ENCODE assay signal across 9 cellular contexts in genomic region chr1:234659538-234659937, GRCh38. TPM values are rescaled to one million over a fixed set of nuclear protein-coding genes. Genes with fewer than 3 reads are reported as not detected.
DNase-seq lines count a peak whose midpoint lies in the region; ATAC-seq, FAIRE-seq and TF ChIP-seq lines count a peak whose summit lies in the region.
"Had no signal": no experiment of that assay in that cellular context is flagged by ENCODE, and none has a peak within 500 bp of the region (broad histone marks: within the 10 kb centered on the region; RNA-seq: fewer than 3 reads in every experiment).

No MANE protein-coding gene starts in this region.

- H3K4me1 ChIP-seq in adipocyte (ENCODE audit: control insufficient read depth, insufficient read depth, low read length) (peaks cover 33% of the 10 kb centered on the region), foreskin keratinocyte (peaks cover 36% of the 10 kb centered on the region)

- H3K9ac ChIP-seq in adipocyte (ENCODE audit: low read length), result no peak overlapping the region

- no peak overlapping the region for H3K4me3 ChIP-seq in adipocyte (ENCODE audit: low read length)

- TF ChIP-seq CTCF in foreskin keratinocyte (conservative IDR thresholded peaks at IDR 0.05), result no peak

- DNase-seq in HPDE6-E6E7 (ENCODE audit: extremely low spot score), result peak; percentile 79
- peak; percentile 65 for DNase-seq in adipocyte (ENCODE audit: low read depth)
- DNase-seq in foreskin keratinocyte, result peak; percentile 55 to 84
- DNase-seq in urothelium cell line (ENCODE audit: low spot score), result peak; percentile 76
- DNase-seq in DMS 273 (lab: John Stamatoyannopoulos, UW; ENCODE audit: unreplicated experiment), result no peak
- DNase-seq: NCI-H748 treated with DMSO at 0.1 percent for 48 hours had no signal

- no peaks in the 10 kb centered on the region for H3K36me3 ChIP-seq in adipocyte (ENCODE audit: control insufficient read depth, insufficient read depth, low read length, severe bottlenecking)

- H3K27me3 ChIP-seq in adipocyte (replicated peaks; ENCODE audit: control insufficient read depth, insufficient read depth, low read length), result no peaks in the 10 kb centered on the region
- H3K27me3 ChIP-seq in foreskin keratinocyte, result no peaks in the 10 kb centered on the region

- no peaks in the 10 kb centered on the region for H3K9me3 ChIP-seq in adipocyte (ENCODE audit: control insufficient read depth, low read length)

- peak; percentile 5 for ATAC-seq in foreskin keratinocyte
- no peak for ATAC-seq in HG03196 (IDR thresholded peaks at IDR 0.05; ENCODE audit: unreplicated experiment)
- ATAC-seq in HG02840 (IDR thresholded peaks at IDR 0.05; ENCODE audit: low FRiP score, unreplicated experiment), result no peak
- ATAC-seq: natural killer cell treated with Interleukin-12 subunit alpha and Interleukin-12 subunit beta and Interleukin-15 and Interleukin-18, amount 100 ng/mL, for 72 hours had no signal

- peak overlapping the region; percentile 99 for H3K27ac ChIP-seq in foreskin keratinocyte

- no peak for FAIRE-seq in urothelium cell line (lab: Jason Lieb, UNC)

RNA-seq across cellular contexts. Expression of gene IRF2BP2, which starts 49.6 kb away (rescaled TPM):
- total RNA-seq in foreskin keratinocyte, result 103 and 108 TPM in 2 replicates
- polyA plus RNA-seq in foreskin keratinocyte, result 42.9 and 52.8 TPM in 2 replicates
